ENCODE assay signal across 8 cellular contexts in genomic region chr18:35581555-35582309, GRCh38. TPM values are rescaled to one million over a fixed set of nuclear protein-coding genes. Genes with fewer than 3 reads are reported as not detected.
DNase-seq lines count a peak whose midpoint lies in the region; ATAC-seq and TF ChIP-seq lines count a peak whose summit lies in the region.

Gene GALNT1 (plus strand): TSS chr18:35581740. CDS start chr18:35654663, 72,923 bp downstream.

- no peak within 1 kb of the TSS for H3K27ac ChIP-seq in GM23338 (ENCODE audit: low read depth)

- no peaks in the 10 kb centered on the region for H3K27me3 Mint-ChIP-seq in GM23338 (ENCODE audit: insufficient read depth, low read depth, poor library complexity)
- H3K27me3 Mint-ChIP-seq in T-cell, result peaks cover 3 to 5% of the 10 kb centered on the region in 2 donors

- H3K4me3 Mint-ChIP-seq in GM23338, result peak within 1 kb of the TSS; percentile 76
- peak within 1 kb of the TSS; percentile 76 to 80 (median 78) for H3K4me3 Mint-ChIP-seq in T-cell

- no peak within 1 kb of the TSS; the same call in 1 of the 2 replicates for H3K27ac Mint-ChIP-seq in GM23338
- H3K27ac Mint-ChIP-seq in T-cell, result peak within 1 kb of the TSS; percentile 68 to 79

- H3K4me3 ChIP-seq in BE2C (ENCODE audit: low read depth, low read length), result peak within 1 kb of the TSS; percentile 67
- H3K4me3 ChIP-seq in GM23338, result peak within 1 kb of the TSS; percentile 96

- H3K79me2 ChIP-seq in GM23338 (replicated peaks; ENCODE audit: insufficient read depth), result peaks cover 48% of the 10 kb centered on the region

- H2AFZ ChIP-seq in GM23338, result peak within 1 kb of the TSS; percentile 92

- CTCF ChIA-PET in T-cell (lab: Charles Lee), result interaction anchor here (0.6 to 1.0 kb wide), 3 partner anchors 86 to 642 kb away, joined by 3 to 7 read pairs (median 3); no protein-coding TSS in a partner anchor

- no peaks in the 10 kb centered on the region for H3K4me1 ChIP-seq in BE2C
- H3K4me1 ChIP-seq in GM23338 (ENCODE audit: insufficient read depth), result peaks cover 18% of the 10 kb centered on the region

- H3K9me3 Mint-ChIP-seq in GM23338 (peaks cover 33% of the 10 kb centered on the region), T-cell (no peaks in the 10 kb centered on the region)

- no peaks in the 10 kb centered on the region for H3F3A ChIP-seq in GM23338 (replicated peaks; ENCODE audit: low read depth)

- DNase-seq in BE2C, result peak; percentile 11
- peak; percentile 50 for DNase-seq in GM23338 (ENCODE audit: low spot score)
- peak in 12 of 34 experiments; percentile 4 to 21 (median 10) for DNase-seq in T-cell
- peak; percentile 17 for DNase-seq in central memory CD4-positive, alpha-beta T cell
- DNase-seq in kidney tubule cell (ENCODE audit: low spot score), result peak; percentile 30
- DNase-seq in stimulated activated CD4-positive, alpha-beta T cell treated with anti-CD3 and anti-CD28 coated beads, Interleukin-4, amount 100 ng/mL, for 24 hours, result peak; percentile 10

- H3K9me3 ChIP-seq in BE2C, result no peaks in the 10 kb centered on the region

- H3K36me3 Mint-ChIP-seq in GM23338 (ENCODE audit: low read depth) (peaks cover 31% of the 10 kb centered on the region), T-cell (no peaks in the 10 kb centered on the region)

- H3K27me3 ChIP-seq in BE2C (no peaks in the 10 kb centered on the region), GM23338 (ENCODE audit: insufficient read depth) (peaks cover 25% of the 10 kb centered on the region)

- POLR2A ChIA-PET in T-cell (lab: Charles Lee), result interaction anchor here (0.6 to 0.7 kb wide), 3 partner anchors 14 to 84 kb away, joined by 3 read pairs; partner anchors contain the start of gene INO80C (in 1 of the 2)

- H3K4me1 Mint-ChIP-seq in GM23338, result peaks cover 13% of the 10 kb centered on the region
- peaks cover 34 to 35% (median 34%) of the 10 kb centered on the region in 3 donors for H3K4me1 Mint-ChIP-seq in T-cell

- H3K4me2 ChIP-seq in GM23338, result peak within 1 kb of the TSS; percentile 98

- H4K20me1 ChIP-seq in GM23338 (replicated peaks; ENCODE audit: insufficient read depth), result peaks cover 6% of the 10 kb centered on the region

- H3K9me2 ChIP-seq in GM23338 (ENCODE audit: insufficient read depth), result no peaks in the 10 kb centered on the region

- TF ChIP-seq CTCF in BE2C (IDR thresholded peaks at IDR 0.05; ENCODE audit: low read depth, low read length) (no peak), GM23338 (conservative IDR thresholded peaks at IDR 0.05; ENCODE audit: low read depth in 2 of 2) (no peak)

- ATAC-seq in GM23338 (peak; percentile 29), T-cell (replicated peaks in 1 of 4) (peak; percentile 27 to 46 (median 34)), GM19328 (IDR thresholded peaks at IDR 0.05; ENCODE audit: unreplicated experiment) (no peak), HG03025 (IDR thresholded peaks at IDR 0.05; ENCODE audit: low FRiP score, unreplicated experiment) (no peak)

- H3K36me3 ChIP-seq in BE2C, result no peaks in the 10 kb centered on the region
- peaks cover 8% of the 10 kb centered on the region for H3K36me3 ChIP-seq in GM23338 (ENCODE audit: insufficient read depth)

TF ChIP-seq in GM23338, 12 proteins besides CTCF, POLR2A, EP300 and RAD21:
- TF ChIP-seq REST (IDR thresholded peaks at IDR 0.05; ENCODE audit: unreplicated experiment), result no peak
- TF ChIP-seq ZNF462 (CRISPR knock-in tag; IDR thresholded peaks at IDR 0.05), result no peak
- no peak for TF ChIP-seq JUNB (IDR thresholded peaks at IDR 0.05; ENCODE audit: unreplicated experiment)
TF ChIP-seq in GM23338: peak in this region for 0.

RNA-seq across cellular contexts. Expression of gene GALNT1, which starts in this region (rescaled TPM):
- 22.3 TPM for polyA plus RNA-seq in BE2C (2012; ENCODE audit: insufficient read depth, insufficient read length, low read depth)
- total RNA-seq in GM23338 (2014; rRNA removed; shearing (Covaris generic)), result 60.8 and 67.4 TPM in 2 replicates
- 36.4 and 37.4 TPM in 2 replicates for polyA plus RNA-seq in GM23338 (2016; fragmentation: Nextera tagmentation; extraction: Ambion mirVana)
- total RNA-seq in T-cell, result 10 to 100 TPM; 28.2 to 34.2 (median 30.0) TPM

Comparison
In these comparisons a context has a peak if more than half of its experiments do, and no peak if none do; other contexts are left out.
1. ATAC-seq: peak in GM23338 (single experiment) and T-cell (4 of 4); none in GM19328 (single experiment) and HG03025 (single experiment).